In genomic region chr13:99363949-99364348, GRCh38 we compare ENCODE assay signal across 19 cellular contexts.
DNase-seq lines count a peak whose midpoint lies in the region; ATAC-seq, FAIRE-seq and TF ChIP-seq lines count a peak whose summit lies in the region.
"Had no signal": no experiment of that assay in that cellular context is flagged by ENCODE, and none has a peak within 500 bp of the region (broad histone marks: within the 10 kb centered on the region; RNA-seq: fewer than 3 reads in every experiment).

No MANE protein-coding gene starts in this region.

- no peak for TF ChIP-seq POLR2A in H54 (IDR thresholded peaks at IDR 0.05; ENCODE audit: low read depth, low read length)

- no peak for ATAC-seq in stimulated activated naive CD8-positive, alpha-beta T cell treated with anti-CD3 and anti-CD28 coated beads, Interleukin-15, Interleukin-2, amounts not matched to agents 100 U/mL and 50 U/mL, for 24 hours
- no peak for ATAC-seq in HG03521 (IDR thresholded peaks at IDR 0.05; ENCODE audit: unreplicated experiment)
- ATAC-seq: lower lobe of right lung had no signal

- peak; percentile 80 for FAIRE-seq in H54 (lab: Jason Lieb, UNC)

- H3K27me3 Mint-ChIP-seq in stimulated activated naive CD8-positive, alpha-beta T cell treated with anti-CD3 and anti-CD28 coated beads, Interleukin-15, Interleukin-2, amounts not matched to agents 100 ng/mL and 50 ng/mL, for 24 hours = no peaks in the 10 kb centered on the region

- TF ChIP-seq CTCF in VCaP (conservative IDR thresholded peaks at IDR 0.05) = no peak

- no peak overlapping the region for H3K4me3 Mint-ChIP-seq in stimulated activated naive CD8-positive, alpha-beta T cell treated with anti-CD3 and anti-CD28 coated beads, Interleukin-15, Interleukin-2, amounts not matched to agents 100 ng/mL and 50 ng/mL, for 24 hours
- H3K4me3 Mint-ChIP-seq: GM23338 had no signal

- peak overlapping the region; percentile 28 for H3K27ac Mint-ChIP-seq in stimulated activated naive CD8-positive, alpha-beta T cell treated with anti-CD3 and anti-CD28 coated beads, Interleukin-15, Interleukin-2, amounts not matched to agents 100 ng/mL and 50 ng/mL, for 24 hours
- H3K27ac Mint-ChIP-seq: GM23338 had no signal

- peaks cover 67% of the 10 kb centered on the region for H3K36me3 Mint-ChIP-seq in stimulated activated naive CD8-positive, alpha-beta T cell treated with anti-CD3 and anti-CD28 coated beads, Interleukin-15, Interleukin-2, amounts not matched to agents 100 ng/mL and 50 ng/mL, for 24 hours (ENCODE audit: low read depth)

- no peak for DNase-seq in stimulated activated naive CD8-positive, alpha-beta T cell treated with anti-CD3 and anti-CD28 coated beads, Interleukin-15, Interleukin-2, amounts not matched to agents 100 U/mL and 50 U/mL, for 24 hours
- DNase-seq in H54 (ENCODE audit: insufficient read length, low spot score) = no peak
- DNase-seq in amniotic stem cell (lab: John Stamatoyannopoulos, UW) = no peak
- DNase-seq in OCI-M1 (lab: John Stamatoyannopoulos, UW) = no peak
- no peak for DNase-seq in D341Med (ENCODE audit: low spot score)
- DNase-seq: activated effector memory CD4-positive, alpha-beta T cell treated with anti-CD3 and anti-CD28 coated beads, Interleukin-2, amount 50 U/mL, for 16 hours; central memory CD4-positive, alpha-beta T cell; DMS53; KG1; lower lobe of right lung; NCI-H187; nucleus accumbens had no signal

- H3K4me1 Mint-ChIP-seq in stimulated activated naive CD8-positive, alpha-beta T cell treated with anti-CD3 and anti-CD28 coated beads, Interleukin-15, Interleukin-2, amounts not matched to agents 100 ng/mL and 50 ng/mL, for 24 hours (ENCODE audit: low read depth) = peaks cover 97% of the 10 kb centered on the region

- no peaks in the 10 kb centered on the region for H3K9me3 Mint-ChIP-seq in stimulated activated naive CD8-positive, alpha-beta T cell treated with anti-CD3 and anti-CD28 coated beads, Interleukin-15, Interleukin-2, amounts not matched to agents 100 ng/mL and 50 ng/mL, for 24 hours
- H3K9me3 Mint-ChIP-seq: GM23338 had no signal

- peak overlapping the region; percentile 34 for H3K27ac ChIP-seq in VCaP
- H3K27ac ChIP-seq: hepatocyte, lower lobe of right lung, SJSA1, vagina had no signal
